Comparison of ENCODE assay signal across 8 cellular contexts in the genomic region with DNA sequence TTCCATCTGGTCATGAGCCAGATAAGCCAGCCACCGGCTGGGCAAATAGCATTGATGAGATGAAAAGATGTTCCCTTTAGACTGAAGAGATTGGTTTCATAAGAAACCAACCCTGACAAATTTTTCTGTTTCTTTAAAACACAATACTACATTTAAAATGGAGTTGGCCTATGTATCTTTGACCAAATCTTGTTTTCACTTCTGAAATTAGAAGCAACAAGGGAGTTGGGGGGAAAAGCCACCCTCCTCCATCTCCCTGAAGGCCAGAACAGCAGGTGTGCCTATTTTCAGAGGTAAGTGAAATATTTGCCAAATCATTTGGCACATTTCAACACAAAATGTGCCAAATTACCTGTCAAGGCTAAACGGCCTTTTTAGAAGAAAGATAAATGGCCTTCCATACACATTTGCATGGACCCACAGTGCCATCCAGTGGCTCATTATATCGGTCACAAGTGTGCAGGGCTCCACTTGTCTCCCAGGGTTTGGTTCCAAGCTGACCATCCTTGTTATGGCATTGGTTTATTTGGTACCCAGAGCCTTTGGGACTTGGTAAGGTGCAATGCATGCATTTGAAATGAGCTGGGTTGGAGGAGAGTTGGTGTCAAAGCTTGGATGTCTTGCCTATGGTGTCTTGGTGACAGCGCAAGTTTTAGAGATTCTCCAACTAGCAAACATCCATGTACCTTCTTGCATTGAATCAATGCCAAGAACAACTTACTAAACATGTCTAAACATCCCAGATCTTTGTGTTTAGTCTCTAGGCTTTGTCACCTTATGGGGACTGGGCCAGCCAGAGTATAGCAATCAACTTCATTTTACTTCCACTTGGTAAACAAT.
DNase-seq lines count a peak whose midpoint lies in the region; ATAC-seq and TF ChIP-seq lines count a peak whose summit lies in the region.

No MANE protein-coding gene starts in this region.

- H4K20me1 ChIP-seq in neural cell (ENCODE audit: insufficient read depth), result no peaks in the 10 kb centered on the region

- H3K79me2 ChIP-seq in neural cell (replicated peaks; ENCODE audit: insufficient read depth, low read length), result no peaks in the 10 kb centered on the region

- TF ChIP-seq EP300 in neural cell (conservative IDR thresholded peaks at IDR 0.05; ENCODE audit: poor library complexity, severe bottlenecking), result no peak

- no peak overlapping the region for H3K27ac Mint-ChIP-seq in naive thymus-derived CD4-positive, alpha-beta T cell
- H3K27ac Mint-ChIP-seq in natural killer cell, result no peak overlapping the region

- H3K9ac ChIP-seq in neural cell (ENCODE audit: low read length), result no peak overlapping the region

- peak; percentile 92 for TF ChIP-seq RAD21 in neural cell (conservative IDR thresholded peaks at IDR 0.05)

- no peak for ATAC-seq in naive thymus-derived CD4-positive, alpha-beta T cell
- ATAC-seq in natural killer cell, result no peak

- no peak overlapping the region for H2AFZ ChIP-seq in neural cell (ENCODE audit: low read depth, low read length)

- intact Hi-C loops in naive thymus-derived CD4-positive, alpha-beta T cell (cut with micrococcal nuclease), result no loop called here
- intact Hi-C loops in natural killer cell (cut with micrococcal nuclease), result no loop called here

- H3K27ac ChIP-seq in neural cell (ENCODE audit: low read length), result no peak overlapping the region
- H3K27ac ChIP-seq in naive thymus-derived CD4-positive, alpha-beta T cell (ENCODE audit: low read depth, low read length), result no peak overlapping the region

- H3K36me3 Mint-ChIP-seq in naive thymus-derived CD4-positive, alpha-beta T cell, result no peaks in the 10 kb centered on the region
- H3K36me3 Mint-ChIP-seq in natural killer cell, result no peaks in the 10 kb centered on the region

- no peak overlapping the region for H3K4me3 Mint-ChIP-seq in naive thymus-derived CD4-positive, alpha-beta T cell
- no peak overlapping the region for H3K4me3 Mint-ChIP-seq in natural killer cell

- H3K27me3 Mint-ChIP-seq in naive thymus-derived CD4-positive, alpha-beta T cell, result peaks cover 3 to 15% (median 5%) of the 10 kb centered on the region in 5 donors
- H3K27me3 Mint-ChIP-seq in natural killer cell (ENCODE audit: low read depth in 2 of 2), result no peaks in the 10 kb centered on the region

- no peaks in the 10 kb centered on the region for H3K4me1 Mint-ChIP-seq in naive thymus-derived CD4-positive, alpha-beta T cell
- H3K4me1 Mint-ChIP-seq in natural killer cell, result no peaks in the 10 kb centered on the region

- POLR2A ChIA-PET in naive thymus-derived CD4-positive, alpha-beta T cell (lab: Charles Lee), result no interaction called here

- peaks cover 0 to 6% (median 0%) of the 10 kb centered on the region in 11 donors for H3K9me3 Mint-ChIP-seq in naive thymus-derived CD4-positive, alpha-beta T cell
- H3K9me3 Mint-ChIP-seq in natural killer cell, result no peaks in the 10 kb centered on the region

- CTCF ChIA-PET in naive thymus-derived CD4-positive, alpha-beta T cell (lab: Charles Lee), result no interaction called here

- H3K4me3 ChIP-seq in GM12865 (ENCODE audit: low read depth, low read length), result no peak overlapping the region
- H3K4me3 ChIP-seq in neural cell (ENCODE audit: low read length), result no peak overlapping the region
- no peak overlapping the region for H3K4me3 ChIP-seq in naive thymus-derived CD4-positive, alpha-beta T cell (ENCODE audit: low read length)

- no peaks in the 10 kb centered on the region for H3F3A ChIP-seq in neural cell (ENCODE audit: insufficient read depth, low read length, poor library complexity, severe bottlenecking)

- H3K9me3 ChIP-seq in neural cell (ENCODE audit: low read length), result no peaks in the 10 kb centered on the region
- no peaks in the 10 kb centered on the region for H3K9me3 ChIP-seq in naive thymus-derived CD4-positive, alpha-beta T cell (ENCODE audit: control insufficient read depth in 2 of 3, low read length in 3 of 3)

- no peak for TF ChIP-seq POLR2A in erythroblast (IDR thresholded peaks at IDR 0.05; ENCODE audit: low read length)

- peak; percentile 51 for TF ChIP-seq CTCF in GM12865 (IDR thresholded peaks at IDR 0.05; ENCODE audit: insufficient read depth, low read depth, low read length, missing control alignments)
- TF ChIP-seq CTCF in neural cell (IDR thresholded peaks at IDR 0.05; ENCODE audit: poor library complexity, severe bottlenecking), result peak; percentile 86
- no peak for TF ChIP-seq CTCF in natural killer cell (IDR thresholded peaks at IDR 0.05)

- no peaks in the 10 kb centered on the region for H3K36me3 ChIP-seq in neural cell (ENCODE audit: insufficient read depth, low read length)
- H3K36me3 ChIP-seq in naive thymus-derived CD4-positive, alpha-beta T cell (ENCODE audit: control insufficient read depth in 2 of 3, insufficient read depth in 3 of 3, low read length in 3 of 3), result no peaks in the 10 kb centered on the region

- DNase-seq in AG08395 (ENCODE audit: low spot score) (peak; percentile 8), GM12865 (ENCODE audit: low read depth) (peak; percentile 64), LHCN-M2 (ENCODE audit: low read depth) (peak; percentile 54), RPMI7951 (ENCODE audit: low read depth) (peak; percentile 24), erythroblast (lab: John Stamatoyannopoulos, UW) (peak; percentile 46 to 56), natural killer cell (no peak)
- no peak for DNase-seq in naive thymus-derived CD4-positive, alpha-beta T cell

- no peak overlapping the region for H3K4me2 ChIP-seq in neural cell (ENCODE audit: low read length)

- H3K4me1 ChIP-seq in naive thymus-derived CD4-positive, alpha-beta T cell (ENCODE audit: control insufficient read depth in 2 of 2, insufficient read depth in 2 of 2, low read length in 2 of 2), result no peaks in the 10 kb centered on the region

- H3K9me2 ChIP-seq in neural cell (ENCODE audit: insufficient read depth, low read length), result no peaks in the 10 kb centered on the region

- H3K27me3 ChIP-seq in neural cell (ENCODE audit: insufficient read depth, low read depth, low read length), result no peaks in the 10 kb centered on the region
- H3K27me3 ChIP-seq in naive thymus-derived CD4-positive, alpha-beta T cell (ENCODE audit: control insufficient read depth in 2 of 2, insufficient read depth in 2 of 2, low read length in 2 of 2), result peaks cover 0 to 3% of the 10 kb centered on the region in 2 donors

TF ChIP-seq in neural cell, 6 proteins besides CTCF, POLR2A, EP300 and RAD21:
- TF ChIP-seq EZH2 (IDR thresholded peaks at IDR 0.05; ENCODE audit: borderline replicate concordance, insufficient read depth, low read length, poor library complexity, severe bottlenecking) (no peak), SMC3 (conservative IDR thresholded peaks at IDR 0.05; ENCODE audit: poor library complexity) (peak; percentile 93), MXI1 (conservative IDR thresholded peaks at IDR 0.05; ENCODE audit: poor library complexity, severe bottlenecking) (no peak), TAF1 (IDR thresholded peaks at IDR 0.05; ENCODE audit: low read depth) (no peak), POLR2AphosphoS5 (IDR thresholded peaks at IDR 0.05) (peak; percentile 18)
- TF ChIP-seq, protein P1, sequence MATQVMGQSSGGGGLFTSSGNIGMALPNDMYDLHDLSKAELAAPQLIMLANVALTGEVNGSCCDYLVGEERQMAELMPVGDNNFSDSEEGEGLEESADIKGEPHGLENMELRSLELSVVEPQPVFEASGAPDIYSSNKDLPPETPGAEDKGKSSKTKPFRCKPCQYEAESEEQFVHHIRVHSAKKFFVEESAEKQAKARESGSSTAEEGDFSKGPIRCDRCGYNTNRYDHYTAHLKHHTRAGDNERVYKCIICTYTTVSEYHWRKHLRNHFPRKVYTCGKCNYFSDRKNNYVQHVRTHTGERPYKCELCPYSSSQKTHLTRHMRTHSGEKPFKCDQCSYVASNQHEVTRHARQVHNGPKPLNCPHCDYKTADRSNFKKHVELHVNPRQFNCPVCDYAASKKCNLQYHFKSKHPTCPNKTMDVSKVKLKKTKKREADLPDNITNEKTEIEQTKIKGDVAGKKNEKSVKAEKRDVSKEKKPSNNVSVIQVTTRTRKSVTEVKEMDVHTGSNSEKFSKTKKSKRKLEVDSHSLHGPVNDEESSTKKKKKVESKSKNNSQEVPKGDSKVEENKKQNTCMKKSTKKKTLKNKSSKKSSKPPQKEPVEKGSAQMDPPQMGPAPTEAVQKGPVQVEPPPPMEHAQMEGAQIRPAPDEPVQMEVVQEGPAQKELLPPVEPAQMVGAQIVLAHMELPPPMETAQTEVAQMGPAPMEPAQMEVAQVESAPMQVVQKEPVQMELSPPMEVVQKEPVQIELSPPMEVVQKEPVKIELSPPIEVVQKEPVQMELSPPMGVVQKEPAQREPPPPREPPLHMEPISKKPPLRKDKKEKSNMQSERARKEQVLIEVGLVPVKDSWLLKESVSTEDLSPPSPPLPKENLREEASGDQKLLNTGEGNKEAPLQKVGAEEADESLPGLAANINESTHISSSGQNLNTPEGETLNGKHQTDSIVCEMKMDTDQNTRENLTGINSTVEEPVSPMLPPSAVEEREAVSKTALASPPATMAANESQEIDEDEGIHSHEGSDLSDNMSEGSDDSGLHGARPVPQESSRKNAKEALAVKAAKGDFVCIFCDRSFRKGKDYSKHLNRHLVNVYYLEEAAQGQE (IDR thresholded peaks at IDR 0.05; ENCODE audit: borderline replicate concordance), result no peak

Comparison
In these comparisons a context has a peak if more than half of its experiments do, and no peak if none do; other contexts are left out.
1. DNase-seq: peak in AG08395 (single experiment), GM12865 (single experiment), LHCN-M2 (single experiment), RPMI7951 (single experiment) and erythroblast (2 of 2); none in naive thymus-derived CD4-positive, alpha-beta T cell (0 of 9) and natural killer cell (single experiment).